ENCODE assay signal across 1 cellular context in genomic region chr11:100830295-100830694, GRCh38.
TF ChIP-seq lines count a peak whose summit lies in the region.

No MANE protein-coding gene starts in this region.

TF ChIP-seq in GM23338, 12 proteins besides CTCF, POLR2A, EP300 and RAD21 (continued from another document):
- TF ChIP-seq, protein P1, sequence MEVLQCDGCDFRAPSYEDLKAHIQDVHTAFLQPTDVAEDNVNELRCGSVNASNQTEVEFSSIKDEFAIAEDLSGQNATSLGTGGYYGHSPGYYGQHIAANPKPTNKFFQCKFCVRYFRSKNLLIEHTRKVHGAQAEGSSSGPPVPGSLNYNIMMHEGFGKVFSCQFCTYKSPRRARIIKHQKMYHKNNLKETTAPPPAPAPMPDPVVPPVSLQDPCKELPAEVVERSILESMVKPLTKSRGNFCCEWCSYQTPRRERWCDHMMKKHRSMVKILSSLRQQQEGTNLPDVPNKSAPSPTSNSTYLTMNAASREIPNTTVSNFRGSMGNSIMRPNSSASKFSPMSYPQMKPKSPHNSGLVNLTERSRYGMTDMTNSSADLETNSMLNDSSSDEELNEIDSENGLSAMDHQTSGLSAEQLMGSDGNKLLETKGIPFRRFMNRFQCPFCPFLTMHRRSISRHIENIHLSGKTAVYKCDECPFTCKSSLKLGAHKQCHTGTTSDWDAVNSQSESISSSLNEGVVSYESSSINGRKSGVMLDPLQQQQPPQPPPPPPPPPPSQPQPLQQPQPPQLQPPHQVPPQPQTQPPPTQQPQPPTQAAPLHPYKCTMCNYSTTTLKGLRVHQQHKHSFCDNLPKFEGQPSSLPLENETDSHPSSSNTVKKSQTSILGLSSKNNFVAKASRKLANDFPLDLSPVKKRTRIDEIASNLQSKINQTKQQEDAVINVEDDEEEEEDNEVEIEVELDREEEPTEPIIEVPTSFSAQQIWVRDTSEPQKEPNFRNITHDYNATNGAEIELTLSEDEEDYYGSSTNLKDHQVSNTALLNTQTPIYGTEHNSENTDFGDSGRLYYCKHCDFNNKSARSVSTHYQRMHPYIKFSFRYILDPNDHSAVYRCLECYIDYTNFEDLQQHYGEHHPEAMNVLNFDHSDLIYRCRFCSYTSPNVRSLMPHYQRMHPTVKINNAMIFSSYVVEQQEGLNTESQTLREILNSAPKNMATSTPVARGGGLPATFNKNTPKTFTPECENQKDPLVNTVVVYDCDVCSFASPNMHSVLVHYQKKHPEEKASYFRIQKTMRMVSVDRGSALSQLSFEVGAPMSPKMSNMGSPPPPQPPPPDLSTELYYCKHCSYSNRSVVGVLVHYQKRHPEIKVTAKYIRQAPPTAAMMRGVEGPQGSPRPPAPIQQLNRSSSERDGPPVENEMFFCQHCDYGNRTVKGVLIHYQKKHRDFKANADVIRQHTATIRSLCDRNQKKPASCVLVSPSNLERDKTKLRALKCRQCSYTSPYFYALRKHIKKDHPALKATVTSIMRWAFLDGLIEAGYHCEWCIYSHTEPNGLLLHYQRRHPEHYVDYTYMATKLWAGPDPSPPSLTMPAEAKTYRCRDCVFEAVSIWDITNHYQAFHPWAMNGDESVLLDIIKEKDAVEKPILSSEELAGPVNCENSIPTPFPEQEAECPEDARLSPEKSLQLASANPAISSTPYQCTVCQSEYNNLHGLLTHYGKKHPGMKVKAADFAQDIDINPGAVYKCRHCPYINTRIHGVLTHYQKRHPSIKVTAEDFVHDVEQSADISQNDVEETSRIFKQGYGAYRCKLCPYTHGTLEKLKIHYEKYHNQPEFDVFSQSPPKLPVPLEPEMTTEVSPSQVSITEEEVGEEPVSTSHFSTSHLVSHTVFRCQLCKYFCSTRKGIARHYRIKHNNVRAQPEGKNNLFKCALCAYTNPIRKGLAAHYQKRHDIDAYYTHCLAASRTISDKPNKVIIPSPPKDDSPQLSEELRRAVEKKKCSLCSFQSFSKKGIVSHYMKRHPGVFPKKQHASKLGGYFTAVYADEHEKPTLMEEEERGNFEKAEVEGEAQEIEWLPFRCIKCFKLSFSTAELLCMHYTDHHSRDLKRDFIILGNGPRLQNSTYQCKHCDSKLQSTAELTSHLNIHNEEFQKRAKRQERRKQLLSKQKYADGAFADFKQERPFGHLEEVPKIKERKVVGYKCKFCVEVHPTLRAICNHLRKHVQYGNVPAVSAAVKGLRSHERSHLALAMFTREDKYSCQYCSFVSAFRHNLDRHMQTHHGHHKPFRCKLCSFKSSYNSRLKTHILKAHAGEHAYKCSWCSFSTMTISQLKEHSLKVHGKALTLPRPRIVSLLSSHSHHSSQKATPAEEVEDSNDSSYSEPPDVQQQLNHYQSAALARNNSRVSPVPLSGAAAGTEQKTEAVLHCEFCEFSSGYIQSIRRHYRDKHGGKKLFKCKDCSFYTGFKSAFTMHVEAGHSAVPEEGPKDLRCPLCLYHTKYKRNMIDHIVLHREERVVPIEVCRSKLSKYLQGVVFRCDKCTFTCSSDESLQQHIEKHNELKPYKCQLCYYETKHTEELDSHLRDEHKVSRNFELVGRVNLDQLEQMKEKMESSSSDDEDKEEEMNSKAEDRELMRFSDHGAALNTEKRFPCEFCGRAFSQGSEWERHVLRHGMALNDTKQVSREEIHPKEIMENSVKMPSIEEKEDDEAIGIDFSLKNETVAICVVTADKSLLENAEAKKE (CRISPR knock-in tag; IDR thresholded peaks at IDR 0.05): no peak
- TF ChIP-seq CREB1 (CRISPR knock-in tag; IDR thresholded peaks at IDR 0.05; ENCODE audit: low read depth) (no peak), ZNF114 (CRISPR knock-in tag; IDR thresholded peaks at IDR 0.05) (no peak), NANOG (IDR thresholded peaks at IDR 0.05; ENCODE audit: borderline replicate concordance) (no peak)
TF ChIP-seq in GM23338: peak in this region for 0.
